10 cellular contexts compared by ENCODE assay signal in the genomic region with DNA sequence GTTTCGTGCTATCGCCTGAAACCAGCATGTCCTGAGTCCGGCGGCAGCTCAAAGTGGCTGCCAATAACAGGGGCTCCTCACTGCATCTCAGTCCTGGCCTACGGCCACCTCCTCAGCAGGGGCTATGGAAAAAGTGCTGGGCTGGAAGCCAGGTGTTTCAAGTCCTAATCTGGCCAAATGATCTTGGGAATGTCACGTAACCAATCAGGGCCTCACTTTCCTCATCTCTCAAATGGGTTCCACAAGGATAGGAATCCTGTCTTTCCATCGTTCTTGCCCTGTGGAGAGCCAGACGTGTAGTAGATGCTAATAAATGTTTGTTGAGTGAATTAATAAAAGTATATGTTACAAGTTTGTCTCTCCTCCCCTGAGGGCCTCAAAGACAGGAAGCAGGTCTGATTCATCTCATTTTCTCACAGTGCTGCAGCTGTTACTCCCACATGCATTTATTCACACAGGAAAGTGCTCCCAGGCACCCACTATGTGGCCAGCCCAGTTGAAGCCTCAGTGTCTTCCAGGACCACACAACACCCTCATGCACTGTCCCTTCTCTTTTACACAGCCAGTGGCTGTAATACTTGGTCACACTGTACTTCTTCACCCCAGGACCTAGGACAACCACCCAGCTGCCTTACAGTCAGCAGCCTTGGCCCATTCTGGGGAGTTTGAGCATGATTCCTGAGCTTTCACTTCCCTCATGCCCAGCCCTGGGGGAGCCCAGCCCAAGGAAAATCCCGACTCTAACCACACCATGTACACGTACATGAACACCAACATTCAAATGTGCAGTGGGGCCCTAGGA. TPM values are rescaled to one million over a fixed set of nuclear protein-coding genes. Genes with fewer than 3 reads are reported as not detected.
A peak's percentile ranks its signal among the peaks of the same experiment; 100 is the strongest.
DNase-seq lines count a peak whose midpoint lies in the region; ATAC-seq, FAIRE-seq and TF ChIP-seq lines count a peak whose summit lies in the region.
"Had no signal": no experiment of that assay in that cellular context is flagged by ENCODE, and none has a peak within 500 bp of the region (broad histone marks: within the 10 kb centered on the region; RNA-seq: fewer than 3 reads in every experiment).

No MANE protein-coding gene starts in this region.

- no peak for FAIRE-seq in H54 (lab: Jason Lieb, UNC)
- FAIRE-seq: pancreas had no signal

- peaks cover 10% of the 10 kb centered on the region for H3K27me3 ChIP-seq in RWPE2 (ENCODE audit: insufficient read depth, poor library complexity, severe bottlenecking)
- H3K27me3 ChIP-seq: pancreas had no signal

- no peak for TF ChIP-seq POLR2A in H54 (IDR thresholded peaks at IDR 0.05; ENCODE audit: low read depth, low read length)

- no peaks in the 10 kb centered on the region for H3K4me1 ChIP-seq in RWPE2 (ENCODE audit: insufficient read depth, poor library complexity, severe bottlenecking)
- H3K4me1 ChIP-seq: pancreas had no signal

- no peaks in the 10 kb centered on the region for H3K9me3 ChIP-seq in RWPE2 (ENCODE audit: severe bottlenecking)
- H3K9me3 ChIP-seq: pancreas had no signal

- H3K27ac ChIP-seq in RWPE2 (ENCODE audit: poor library complexity, severe bottlenecking): no peak overlapping the region
- H3K27ac ChIP-seq: pancreas had no signal

- no peak overlapping the region for H3K4me3 ChIP-seq in RWPE2 (ENCODE audit: severe bottlenecking)
- H3K4me3 ChIP-seq: pancreas had no signal

- DNase-seq in GM04503 (ENCODE audit: low read depth) (peak; percentile 11), RWPE2 (ENCODE audit: low spot score) (peak; percentile 9), myocyte (ENCODE audit: low read depth) (peak; percentile 65), NCI-H69 (lab: John Stamatoyannopoulos, UW) (no peak), H54 (ENCODE audit: insufficient read length, low spot score) (no peak), UCSD-AML1 (lab: John Stamatoyannopoulos, UW; ENCODE audit: unreplicated experiment) (no peak)
- no peak for DNase-seq in stimulated activated CD4-positive, alpha-beta T cell treated with anti-CD3 and anti-CD28 coated beads, Interleukin-12 subunit alpha, Interleukin-12 subunit beta, amount 100 ng/mL, for 4 hours
- DNase-seq: cerebellar nuclear complex, pancreas had no signal

- no peak for TF ChIP-seq CTCF in RWPE2 (IDR thresholded peaks at IDR 0.05; ENCODE audit: poor library complexity, severe bottlenecking)

- peak; percentile 45 for ATAC-seq in GM21717 (IDR thresholded peaks at IDR 0.05; ENCODE audit: unreplicated experiment)
- ATAC-seq in RWPE2 (ENCODE audit: low read depth): peak; percentile 62; the same call in 2 of the 3 replicates

- H3K36me3 ChIP-seq in RWPE2 (ENCODE audit: low read depth): no peaks in the 10 kb centered on the region
- H3K36me3 ChIP-seq: pancreas had no signal

RNA-seq across cellular contexts. Expression of gene CMKLR1, which starts 5.0 kb away (rescaled TPM):
- total RNA-seq in myocyte: 10.6 and 15.3 TPM in 2 replicates
- 44.3 TPM for polyA plus RNA-seq in myocyte (2012)

Comparison
In these comparisons a context has a peak if more than half of its experiments do, and no peak if none do; other contexts are left out.
1. DNase-seq: peak in GM04503 (single experiment), RWPE2 (single experiment) and myocyte (single experiment); none in NCI-H69 (single experiment), stimulated activated CD4-positive, alpha-beta T cell treated with anti-CD3 and anti-CD28 coated beads, Interleukin-12 subunit alpha, Interleukin-12 subunit beta, amount 100 ng/mL, for 4 hours (single experiment), H54 (single experiment) and UCSD-AML1 (single experiment).